Comparison of ENCODE assay signal across 1 cellular context in genomic region chr5:75461679-75462078, GRCh38.
TF ChIP-seq lines count a peak whose summit lies in the region.

No MANE protein-coding gene starts in this region.

TF ChIP-seq in WTC11, 78 proteins besides CTCF, POLR2A, EP300 and RAD21 (continued from another document):
- no peak for TF ChIP-seq ELF4 (CRISPR knock-in tag; IDR thresholded peaks at IDR 0.05; ENCODE audit: low read depth)
- no peak for TF ChIP-seq ZNF138 (CRISPR knock-in tag; conservative IDR thresholded peaks at IDR 0.05)
- no peak for TF ChIP-seq ZNF425 (CRISPR knock-in tag; conservative IDR thresholded peaks at IDR 0.05)
- no peak for TF ChIP-seq AFF4 (CRISPR knock-in tag; IDR thresholded peaks at IDR 0.05; ENCODE audit: borderline replicate concordance)
